Comparison of ENCODE assay signal across 15 cellular contexts in the genomic region with DNA sequence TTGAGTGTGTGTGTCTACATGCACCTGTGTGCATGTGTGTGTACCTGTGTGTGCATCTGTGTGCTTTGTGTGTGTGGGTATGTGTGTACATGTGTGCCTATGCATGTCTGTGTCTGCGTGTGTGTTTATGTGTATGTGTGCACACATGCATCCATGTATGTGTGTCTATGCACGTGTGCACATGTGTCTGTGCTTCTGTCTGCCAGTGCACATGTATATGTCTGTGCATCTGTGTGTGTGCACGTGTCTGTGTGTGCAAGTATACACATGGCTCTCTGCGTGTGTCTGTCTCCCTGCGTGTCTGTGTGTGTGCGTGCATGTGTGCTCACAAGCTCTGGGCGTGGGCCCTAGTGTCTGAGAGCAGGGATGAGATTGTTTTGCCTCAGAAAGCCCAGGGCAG.
"Had no signal": no experiment of that assay in that cellular context is flagged by ENCODE, and none has a peak within 500 bp of the region (broad histone marks: within the 10 kb centered on the region; RNA-seq: fewer than 3 reads in every experiment).

No MANE protein-coding gene starts in this region.

- H3K4me1 ChIP-seq: breast epithelium, foreskin keratinocyte, left lung, lower lobe of right lung, sigmoid colon had no signal

- ATAC-seq: activated CD4-positive, CD25-positive, alpha-beta regulatory T cell treated with anti-CD3 and anti-CD28 coated beads, Interleukin-2, amount 50 U/mL, for 24 hours had no signal

- H3K27ac ChIP-seq: breast epithelium, esophagus muscularis mucosa, foreskin keratinocyte, left lung, lower lobe of right lung, neutrophil, ovary, sigmoid colon, thoracic aorta, WERI-Rb-1 had no signal

- DNase-seq: amniotic stem cell, left lung, sigmoid colon, T-helper 9 cell had no signal

- FAIRE-seq: islet of Langerhans, small intestine had no signal

- H3K27me3 ChIP-seq: ovary had no signal

- H3K36me3 ChIP-seq: breast epithelium, esophagus muscularis mucosa, left lung, lower lobe of right lung, neutrophil, ovary, sigmoid colon, thoracic aorta, WERI-Rb-1 had no signal

- H3K9me3 ChIP-seq: breast epithelium, esophagus muscularis mucosa, left lung, lower lobe of right lung, neutrophil, ovary, sigmoid colon, thoracic aorta had no signal

- H3K4me3 ChIP-seq: breast epithelium, esophagus muscularis mucosa, left lung, lower lobe of right lung, ovary, sigmoid colon, thoracic aorta had no signal
